2 cellular contexts compared by ENCODE assay signal in the genomic region with DNA sequence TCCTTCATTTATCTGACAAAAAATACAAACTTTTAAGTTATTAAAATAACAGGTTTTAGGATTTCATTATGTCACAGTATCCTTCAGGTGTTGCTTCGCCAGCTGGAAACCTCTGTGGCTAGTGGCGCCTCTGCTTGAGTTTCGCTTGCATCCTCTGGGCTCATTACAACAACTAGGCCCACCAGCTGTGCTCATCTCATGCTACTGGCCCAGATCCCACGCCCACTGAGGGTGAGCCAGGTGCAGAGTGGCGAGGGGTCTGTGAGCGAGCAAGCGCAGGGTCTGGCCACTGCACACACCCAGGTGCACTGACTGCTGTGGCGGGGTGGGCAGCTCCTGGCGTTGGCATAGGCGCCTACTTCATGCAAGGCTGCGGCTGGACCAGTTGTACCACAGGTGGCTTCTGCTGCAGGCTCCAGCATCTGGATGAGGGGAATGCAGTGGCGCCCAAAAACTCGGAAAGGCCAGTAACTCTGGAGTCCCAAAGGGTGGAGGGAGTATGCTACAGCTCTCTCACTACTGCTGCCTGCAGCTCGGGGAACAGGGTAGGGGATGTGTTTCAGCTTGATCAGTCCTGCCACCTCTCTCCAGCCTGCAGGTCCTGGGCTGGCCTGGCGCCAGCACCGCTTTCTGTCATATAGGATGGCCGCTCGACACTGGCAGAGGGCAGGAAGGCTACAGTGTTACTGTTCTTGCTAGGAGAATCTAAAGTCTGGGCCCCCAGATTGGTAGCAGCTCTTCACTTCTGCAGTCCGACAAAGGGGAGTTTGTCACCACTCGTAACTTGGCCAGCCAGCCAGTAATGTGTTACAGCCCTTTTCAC.
A peak's percentile ranks its signal among the peaks of the same experiment; 100 is the strongest.
TF ChIP-seq lines count a peak whose summit lies in the region.

No MANE protein-coding gene starts in this region.

TF ChIP-seq in GM23338, 12 proteins besides CTCF, POLR2A, EP300 and RAD21 (continued from another document):
- TF ChIP-seq, protein P1, sequence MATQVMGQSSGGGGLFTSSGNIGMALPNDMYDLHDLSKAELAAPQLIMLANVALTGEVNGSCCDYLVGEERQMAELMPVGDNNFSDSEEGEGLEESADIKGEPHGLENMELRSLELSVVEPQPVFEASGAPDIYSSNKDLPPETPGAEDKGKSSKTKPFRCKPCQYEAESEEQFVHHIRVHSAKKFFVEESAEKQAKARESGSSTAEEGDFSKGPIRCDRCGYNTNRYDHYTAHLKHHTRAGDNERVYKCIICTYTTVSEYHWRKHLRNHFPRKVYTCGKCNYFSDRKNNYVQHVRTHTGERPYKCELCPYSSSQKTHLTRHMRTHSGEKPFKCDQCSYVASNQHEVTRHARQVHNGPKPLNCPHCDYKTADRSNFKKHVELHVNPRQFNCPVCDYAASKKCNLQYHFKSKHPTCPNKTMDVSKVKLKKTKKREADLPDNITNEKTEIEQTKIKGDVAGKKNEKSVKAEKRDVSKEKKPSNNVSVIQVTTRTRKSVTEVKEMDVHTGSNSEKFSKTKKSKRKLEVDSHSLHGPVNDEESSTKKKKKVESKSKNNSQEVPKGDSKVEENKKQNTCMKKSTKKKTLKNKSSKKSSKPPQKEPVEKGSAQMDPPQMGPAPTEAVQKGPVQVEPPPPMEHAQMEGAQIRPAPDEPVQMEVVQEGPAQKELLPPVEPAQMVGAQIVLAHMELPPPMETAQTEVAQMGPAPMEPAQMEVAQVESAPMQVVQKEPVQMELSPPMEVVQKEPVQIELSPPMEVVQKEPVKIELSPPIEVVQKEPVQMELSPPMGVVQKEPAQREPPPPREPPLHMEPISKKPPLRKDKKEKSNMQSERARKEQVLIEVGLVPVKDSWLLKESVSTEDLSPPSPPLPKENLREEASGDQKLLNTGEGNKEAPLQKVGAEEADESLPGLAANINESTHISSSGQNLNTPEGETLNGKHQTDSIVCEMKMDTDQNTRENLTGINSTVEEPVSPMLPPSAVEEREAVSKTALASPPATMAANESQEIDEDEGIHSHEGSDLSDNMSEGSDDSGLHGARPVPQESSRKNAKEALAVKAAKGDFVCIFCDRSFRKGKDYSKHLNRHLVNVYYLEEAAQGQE (IDR thresholded peaks at IDR 0.05; ENCODE audit: unreplicated experiment) = no peak
- TF ChIP-seq ZNF114 (CRISPR knock-in tag; IDR thresholded peaks at IDR 0.05) = no peak
- TF ChIP-seq EZH2phosphoT487 (IDR thresholded peaks at IDR 0.05; ENCODE audit: unreplicated experiment) = no peak
- TF ChIP-seq EZH2 (IDR thresholded peaks at IDR 0.05; ENCODE audit: low read depth, unreplicated experiment) = no peak
- no peak for TF ChIP-seq STAT1 (IDR thresholded peaks at IDR 0.05; ENCODE audit: unreplicated experiment)
- TF ChIP-seq, protein P2, sequence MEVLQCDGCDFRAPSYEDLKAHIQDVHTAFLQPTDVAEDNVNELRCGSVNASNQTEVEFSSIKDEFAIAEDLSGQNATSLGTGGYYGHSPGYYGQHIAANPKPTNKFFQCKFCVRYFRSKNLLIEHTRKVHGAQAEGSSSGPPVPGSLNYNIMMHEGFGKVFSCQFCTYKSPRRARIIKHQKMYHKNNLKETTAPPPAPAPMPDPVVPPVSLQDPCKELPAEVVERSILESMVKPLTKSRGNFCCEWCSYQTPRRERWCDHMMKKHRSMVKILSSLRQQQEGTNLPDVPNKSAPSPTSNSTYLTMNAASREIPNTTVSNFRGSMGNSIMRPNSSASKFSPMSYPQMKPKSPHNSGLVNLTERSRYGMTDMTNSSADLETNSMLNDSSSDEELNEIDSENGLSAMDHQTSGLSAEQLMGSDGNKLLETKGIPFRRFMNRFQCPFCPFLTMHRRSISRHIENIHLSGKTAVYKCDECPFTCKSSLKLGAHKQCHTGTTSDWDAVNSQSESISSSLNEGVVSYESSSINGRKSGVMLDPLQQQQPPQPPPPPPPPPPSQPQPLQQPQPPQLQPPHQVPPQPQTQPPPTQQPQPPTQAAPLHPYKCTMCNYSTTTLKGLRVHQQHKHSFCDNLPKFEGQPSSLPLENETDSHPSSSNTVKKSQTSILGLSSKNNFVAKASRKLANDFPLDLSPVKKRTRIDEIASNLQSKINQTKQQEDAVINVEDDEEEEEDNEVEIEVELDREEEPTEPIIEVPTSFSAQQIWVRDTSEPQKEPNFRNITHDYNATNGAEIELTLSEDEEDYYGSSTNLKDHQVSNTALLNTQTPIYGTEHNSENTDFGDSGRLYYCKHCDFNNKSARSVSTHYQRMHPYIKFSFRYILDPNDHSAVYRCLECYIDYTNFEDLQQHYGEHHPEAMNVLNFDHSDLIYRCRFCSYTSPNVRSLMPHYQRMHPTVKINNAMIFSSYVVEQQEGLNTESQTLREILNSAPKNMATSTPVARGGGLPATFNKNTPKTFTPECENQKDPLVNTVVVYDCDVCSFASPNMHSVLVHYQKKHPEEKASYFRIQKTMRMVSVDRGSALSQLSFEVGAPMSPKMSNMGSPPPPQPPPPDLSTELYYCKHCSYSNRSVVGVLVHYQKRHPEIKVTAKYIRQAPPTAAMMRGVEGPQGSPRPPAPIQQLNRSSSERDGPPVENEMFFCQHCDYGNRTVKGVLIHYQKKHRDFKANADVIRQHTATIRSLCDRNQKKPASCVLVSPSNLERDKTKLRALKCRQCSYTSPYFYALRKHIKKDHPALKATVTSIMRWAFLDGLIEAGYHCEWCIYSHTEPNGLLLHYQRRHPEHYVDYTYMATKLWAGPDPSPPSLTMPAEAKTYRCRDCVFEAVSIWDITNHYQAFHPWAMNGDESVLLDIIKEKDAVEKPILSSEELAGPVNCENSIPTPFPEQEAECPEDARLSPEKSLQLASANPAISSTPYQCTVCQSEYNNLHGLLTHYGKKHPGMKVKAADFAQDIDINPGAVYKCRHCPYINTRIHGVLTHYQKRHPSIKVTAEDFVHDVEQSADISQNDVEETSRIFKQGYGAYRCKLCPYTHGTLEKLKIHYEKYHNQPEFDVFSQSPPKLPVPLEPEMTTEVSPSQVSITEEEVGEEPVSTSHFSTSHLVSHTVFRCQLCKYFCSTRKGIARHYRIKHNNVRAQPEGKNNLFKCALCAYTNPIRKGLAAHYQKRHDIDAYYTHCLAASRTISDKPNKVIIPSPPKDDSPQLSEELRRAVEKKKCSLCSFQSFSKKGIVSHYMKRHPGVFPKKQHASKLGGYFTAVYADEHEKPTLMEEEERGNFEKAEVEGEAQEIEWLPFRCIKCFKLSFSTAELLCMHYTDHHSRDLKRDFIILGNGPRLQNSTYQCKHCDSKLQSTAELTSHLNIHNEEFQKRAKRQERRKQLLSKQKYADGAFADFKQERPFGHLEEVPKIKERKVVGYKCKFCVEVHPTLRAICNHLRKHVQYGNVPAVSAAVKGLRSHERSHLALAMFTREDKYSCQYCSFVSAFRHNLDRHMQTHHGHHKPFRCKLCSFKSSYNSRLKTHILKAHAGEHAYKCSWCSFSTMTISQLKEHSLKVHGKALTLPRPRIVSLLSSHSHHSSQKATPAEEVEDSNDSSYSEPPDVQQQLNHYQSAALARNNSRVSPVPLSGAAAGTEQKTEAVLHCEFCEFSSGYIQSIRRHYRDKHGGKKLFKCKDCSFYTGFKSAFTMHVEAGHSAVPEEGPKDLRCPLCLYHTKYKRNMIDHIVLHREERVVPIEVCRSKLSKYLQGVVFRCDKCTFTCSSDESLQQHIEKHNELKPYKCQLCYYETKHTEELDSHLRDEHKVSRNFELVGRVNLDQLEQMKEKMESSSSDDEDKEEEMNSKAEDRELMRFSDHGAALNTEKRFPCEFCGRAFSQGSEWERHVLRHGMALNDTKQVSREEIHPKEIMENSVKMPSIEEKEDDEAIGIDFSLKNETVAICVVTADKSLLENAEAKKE (CRISPR knock-in tag; IDR thresholded peaks at IDR 0.05) = no peak
- TF ChIP-seq CREB1 (CRISPR knock-in tag; IDR thresholded peaks at IDR 0.05; ENCODE audit: low read depth) = no peak

TF ChIP-seq in WTC11, 78 proteins besides CTCF, POLR2A, EP300 and RAD21:
- TF ChIP-seq, protein P3, sequence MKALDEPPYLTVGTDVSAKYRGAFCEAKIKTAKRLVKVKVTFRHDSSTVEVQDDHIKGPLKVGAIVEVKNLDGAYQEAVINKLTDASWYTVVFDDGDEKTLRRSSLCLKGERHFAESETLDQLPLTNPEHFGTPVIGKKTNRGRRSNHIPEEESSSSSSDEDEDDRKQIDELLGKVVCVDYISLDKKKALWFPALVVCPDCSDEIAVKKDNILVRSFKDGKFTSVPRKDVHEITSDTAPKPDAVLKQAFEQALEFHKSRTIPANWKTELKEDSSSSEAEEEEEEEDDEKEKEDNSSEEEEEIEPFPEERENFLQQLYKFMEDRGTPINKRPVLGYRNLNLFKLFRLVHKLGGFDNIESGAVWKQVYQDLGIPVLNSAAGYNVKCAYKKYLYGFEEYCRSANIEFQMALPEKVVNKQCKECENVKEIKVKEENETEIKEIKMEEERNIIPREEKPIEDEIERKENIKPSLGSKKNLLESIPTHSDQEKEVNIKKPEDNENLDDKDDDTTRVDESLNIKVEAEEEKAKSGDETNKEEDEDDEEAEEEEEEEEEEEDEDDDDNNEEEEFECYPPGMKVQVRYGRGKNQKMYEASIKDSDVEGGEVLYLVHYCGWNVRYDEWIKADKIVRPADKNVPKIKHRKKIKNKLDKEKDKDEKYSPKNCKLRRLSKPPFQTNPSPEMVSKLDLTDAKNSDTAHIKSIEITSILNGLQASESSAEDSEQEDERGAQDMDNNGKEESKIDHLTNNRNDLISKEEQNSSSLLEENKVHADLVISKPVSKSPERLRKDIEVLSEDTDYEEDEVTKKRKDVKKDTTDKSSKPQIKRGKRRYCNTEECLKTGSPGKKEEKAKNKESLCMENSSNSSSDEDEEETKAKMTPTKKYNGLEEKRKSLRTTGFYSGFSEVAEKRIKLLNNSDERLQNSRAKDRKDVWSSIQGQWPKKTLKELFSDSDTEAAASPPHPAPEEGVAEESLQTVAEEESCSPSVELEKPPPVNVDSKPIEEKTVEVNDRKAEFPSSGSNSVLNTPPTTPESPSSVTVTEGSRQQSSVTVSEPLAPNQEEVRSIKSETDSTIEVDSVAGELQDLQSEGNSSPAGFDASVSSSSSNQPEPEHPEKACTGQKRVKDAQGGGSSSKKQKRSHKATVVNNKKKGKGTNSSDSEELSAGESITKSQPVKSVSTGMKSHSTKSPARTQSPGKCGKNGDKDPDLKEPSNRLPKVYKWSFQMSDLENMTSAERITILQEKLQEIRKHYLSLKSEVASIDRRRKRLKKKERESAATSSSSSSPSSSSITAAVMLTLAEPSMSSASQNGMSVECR (CRISPR knock-in tag; IDR thresholded peaks at IDR 0.05; ENCODE audit: borderline replicate concordance) = no peak
- peak; percentile 38; the same call in 1 of the 2 replicates for TF ChIP-seq ZNF121 (CRISPR knock-in tag; IDR thresholded peaks at IDR 0.05)
